ENCODE assay signal across 1 cellular context in genomic region chr5:171418316-171418981, GRCh38.
TF ChIP-seq lines count a peak whose summit lies in the region.

No MANE protein-coding gene starts in this region.

TF ChIP-seq in HEK293, 187 proteins besides CTCF, POLR2A, EP300 and RAD21 (continued from another document):
- TF ChIP-seq ZNF148 (tag by site-specific recombination; IDR thresholded peaks at IDR 0.05; ENCODE audit: borderline replicate concordance) (no peak), ZFP37 (tag by site-specific recombination; IDR thresholded peaks at IDR 0.05) (0 out of 2 replicates have a peak, but pooled peaks have one; percentile 35), ZBTB7A (tag by site-specific recombination; IDR thresholded peaks at IDR 0.05; ENCODE audit: low read depth) (no peak), ZNF654 (tag by site-specific recombination; IDR thresholded peaks at IDR 0.05; ENCODE audit: low read depth) (peak; percentile 82), ZNF341 (tag by site-specific recombination; IDR thresholded peaks at IDR 0.05; ENCODE audit: low read depth) (no peak), ZNF585B (tag by site-specific recombination; IDR thresholded peaks at IDR 0.05) (no peak), ZNF521 (tag by site-specific recombination; IDR thresholded peaks at IDR 0.05) (no peak), AEBP2 (tag by site-specific recombination; IDR thresholded peaks at IDR 0.05; ENCODE audit: borderline replicate concordance) (no peak), KLF7 (tag by site-specific recombination; IDR thresholded peaks at IDR 0.05; ENCODE audit: borderline replicate concordance) (no peak), PBX3 (CRISPR knock-in tag; IDR thresholded peaks at IDR 0.05) (no peak), ZNF501 (tag by site-specific recombination; IDR thresholded peaks at IDR 0.05) (peak; percentile 59; the same call in 1 of the 2 replicates), GFI1B (tag by site-specific recombination; IDR thresholded peaks at IDR 0.05) (no peak), HOXC10 (CRISPR knock-in tag; IDR thresholded peaks at IDR 0.05) (no peak), ZNF555 (tag by site-specific recombination; conservative IDR thresholded peaks at IDR 0.05) (no peak), ZNF510 (tag by site-specific recombination; IDR thresholded peaks at IDR 0.05; ENCODE audit: insufficient replicate concordance) (no peak), ATF2 (tag by site-specific recombination; IDR thresholded peaks at IDR 0.05; ENCODE audit: low read depth) (no peak), ZNF664 (tag by site-specific recombination; IDR thresholded peaks at IDR 0.05) (no peak), ZNF169 (tag by site-specific recombination; IDR thresholded peaks at IDR 0.05) (no peak), ZFP41 (tag by site-specific recombination; IDR thresholded peaks at IDR 0.05; ENCODE audit: borderline replicate concordance) (no peak), ZNF350 (tag by site-specific recombination; IDR thresholded peaks at IDR 0.05) (no peak), ZNF292 (tag by site-specific recombination; IDR thresholded peaks at IDR 0.05; ENCODE audit: borderline replicate concordance, low read depth) (no peak), ZNF26 (tag by site-specific recombination; IDR thresholded peaks at IDR 0.05) (no peak), ZSCAN30 (tag by site-specific recombination; IDR thresholded peaks at IDR 0.05) (no peak), ZNF560 (tag by site-specific recombination; IDR thresholded peaks at IDR 0.05; ENCODE audit: borderline replicate concordance) (no peak), ZNF600 (tag by site-specific recombination; IDR thresholded peaks at IDR 0.05) (peak; percentile 66; the same call in 1 of the 2 replicates), GLIS2 (tag by site-specific recombination; IDR thresholded peaks at IDR 0.05) (no peak), ZNF404 (tag by site-specific recombination; IDR thresholded peaks at IDR 0.05) (no peak), SP2 (tag by site-specific recombination; IDR thresholded peaks at IDR 0.05) (no peak), IKZF3 (tag by site-specific recombination; IDR thresholded peaks at IDR 0.05) (0 out of 2 replicates have a peak, but pooled peaks have one; percentile 39), TCF7L2 (IDR thresholded peaks at IDR 0.05; ENCODE audit: borderline replicate concordance, low read depth, low read length) (no peak), SP3 (tag by site-specific recombination; IDR thresholded peaks at IDR 0.05) (no peak), BCL11A (tag by site-specific recombination; IDR thresholded peaks at IDR 0.05; ENCODE audit: low read depth) (peak; percentile 61), ZNF791 (tag by site-specific recombination; IDR thresholded peaks at IDR 0.05) (no peak)
